In the genomic region with DNA sequence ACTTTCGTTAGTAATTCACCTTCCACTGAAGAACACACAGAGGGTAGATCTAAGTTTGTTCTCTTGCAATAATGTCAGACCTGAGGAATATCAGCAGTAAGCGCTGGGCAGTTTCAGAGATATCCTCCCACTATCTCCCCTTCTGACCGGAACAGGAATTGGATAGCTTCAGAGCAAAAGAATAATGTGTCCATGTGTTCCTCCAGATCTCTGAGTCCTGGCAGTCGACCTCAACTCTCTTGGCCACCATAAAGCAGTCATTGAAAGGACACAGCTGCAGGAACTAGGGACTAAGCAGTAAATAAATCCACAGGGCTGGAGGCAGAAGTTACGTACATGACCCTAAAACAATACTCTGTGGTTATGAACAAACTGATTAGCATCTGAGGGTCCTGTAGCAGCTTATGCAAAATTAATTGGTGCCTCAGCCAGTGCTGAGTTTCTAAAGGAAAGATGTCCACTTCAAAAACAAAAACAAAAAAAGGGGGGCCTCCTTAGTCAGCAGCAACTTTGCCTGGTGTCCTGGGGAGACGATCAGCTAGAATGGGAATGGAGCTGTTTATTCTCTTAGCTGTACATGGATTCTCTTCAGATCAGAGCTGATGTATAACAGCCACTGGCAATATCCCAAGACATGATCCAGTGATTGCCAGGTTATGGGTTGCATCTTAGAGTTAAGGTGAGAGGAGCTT, we compare ENCODE assay signal across 1 cellular context.
TF ChIP-seq lines count a peak whose summit lies in the region.

No MANE protein-coding gene starts in this region.

TF ChIP-seq in K562, 482 proteins besides CTCF, POLR2A, EP300 and RAD21 (continued from another document and continues in another):
- TF ChIP-seq, protein P1, sequence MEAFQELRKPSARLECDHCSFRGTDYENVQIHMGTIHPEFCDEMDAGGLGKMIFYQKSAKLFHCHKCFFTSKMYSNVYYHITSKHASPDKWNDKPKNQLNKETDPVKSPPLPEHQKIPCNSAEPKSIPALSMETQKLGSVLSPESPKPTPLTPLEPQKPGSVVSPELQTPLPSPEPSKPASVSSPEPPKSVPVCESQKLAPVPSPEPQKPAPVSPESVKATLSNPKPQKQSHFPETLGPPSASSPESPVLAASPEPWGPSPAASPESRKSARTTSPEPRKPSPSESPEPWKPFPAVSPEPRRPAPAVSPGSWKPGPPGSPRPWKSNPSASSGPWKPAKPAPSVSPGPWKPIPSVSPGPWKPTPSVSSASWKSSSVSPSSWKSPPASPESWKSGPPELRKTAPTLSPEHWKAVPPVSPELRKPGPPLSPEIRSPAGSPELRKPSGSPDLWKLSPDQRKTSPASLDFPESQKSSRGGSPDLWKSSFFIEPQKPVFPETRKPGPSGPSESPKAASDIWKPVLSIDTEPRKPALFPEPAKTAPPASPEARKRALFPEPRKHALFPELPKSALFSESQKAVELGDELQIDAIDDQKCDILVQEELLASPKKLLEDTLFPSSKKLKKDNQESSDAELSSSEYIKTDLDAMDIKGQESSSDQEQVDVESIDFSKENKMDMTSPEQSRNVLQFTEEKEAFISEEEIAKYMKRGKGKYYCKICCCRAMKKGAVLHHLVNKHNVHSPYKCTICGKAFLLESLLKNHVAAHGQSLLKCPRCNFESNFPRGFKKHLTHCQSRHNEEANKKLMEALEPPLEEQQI (IDR thresholded peaks at IDR 0.05) = no peak
- TF ChIP-seq ZC3H4 (CRISPR knock-in tag; IDR thresholded peaks at IDR 0.05; ENCODE audit: borderline replicate concordance) = no peak
- peak; percentile 43 for TF ChIP-seq MEIS2 (IDR thresholded peaks at IDR 0.05; ENCODE audit: partially characterized antibody)
- no peak for TF ChIP-seq CSDE1 (IDR thresholded peaks at IDR 0.05)
- TF ChIP-seq CBX8 (IDR thresholded peaks at IDR 0.05; ENCODE audit: borderline replicate concordance, extremely low read depth, low read depth, low read length, poor library complexity, severe bottlenecking) = no peak
- TF ChIP-seq, protein P2, sequence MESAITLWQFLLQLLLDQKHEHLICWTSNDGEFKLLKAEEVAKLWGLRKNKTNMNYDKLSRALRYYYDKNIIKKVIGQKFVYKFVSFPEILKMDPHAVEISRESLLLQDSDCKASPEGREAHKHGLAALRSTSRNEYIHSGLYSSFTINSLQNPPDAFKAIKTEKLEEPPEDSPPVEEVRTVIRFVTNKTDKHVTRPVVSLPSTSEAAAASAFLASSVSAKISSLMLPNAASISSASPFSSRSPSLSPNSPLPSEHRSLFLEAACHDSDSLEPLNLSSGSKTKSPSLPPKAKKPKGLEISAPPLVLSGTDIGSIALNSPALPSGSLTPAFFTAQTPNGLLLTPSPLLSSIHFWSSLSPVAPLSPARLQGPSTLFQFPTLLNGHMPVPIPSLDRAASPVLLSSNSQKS (CRISPR knock-in tag; IDR thresholded peaks at IDR 0.05) = no peak
- no peak for TF ChIP-seq COPS2 (conservative IDR thresholded peaks at IDR 0.05)
- TF ChIP-seq SAFB2 (IDR thresholded peaks at IDR 0.05; ENCODE audit: borderline replicate concordance, low read depth, low read length, severe bottlenecking) = no peak
- TF ChIP-seq RBM25 (IDR thresholded peaks at IDR 0.05; ENCODE audit: low read depth, low read length, severe bottlenecking) = no peak
- TF ChIP-seq, protein P3, sequence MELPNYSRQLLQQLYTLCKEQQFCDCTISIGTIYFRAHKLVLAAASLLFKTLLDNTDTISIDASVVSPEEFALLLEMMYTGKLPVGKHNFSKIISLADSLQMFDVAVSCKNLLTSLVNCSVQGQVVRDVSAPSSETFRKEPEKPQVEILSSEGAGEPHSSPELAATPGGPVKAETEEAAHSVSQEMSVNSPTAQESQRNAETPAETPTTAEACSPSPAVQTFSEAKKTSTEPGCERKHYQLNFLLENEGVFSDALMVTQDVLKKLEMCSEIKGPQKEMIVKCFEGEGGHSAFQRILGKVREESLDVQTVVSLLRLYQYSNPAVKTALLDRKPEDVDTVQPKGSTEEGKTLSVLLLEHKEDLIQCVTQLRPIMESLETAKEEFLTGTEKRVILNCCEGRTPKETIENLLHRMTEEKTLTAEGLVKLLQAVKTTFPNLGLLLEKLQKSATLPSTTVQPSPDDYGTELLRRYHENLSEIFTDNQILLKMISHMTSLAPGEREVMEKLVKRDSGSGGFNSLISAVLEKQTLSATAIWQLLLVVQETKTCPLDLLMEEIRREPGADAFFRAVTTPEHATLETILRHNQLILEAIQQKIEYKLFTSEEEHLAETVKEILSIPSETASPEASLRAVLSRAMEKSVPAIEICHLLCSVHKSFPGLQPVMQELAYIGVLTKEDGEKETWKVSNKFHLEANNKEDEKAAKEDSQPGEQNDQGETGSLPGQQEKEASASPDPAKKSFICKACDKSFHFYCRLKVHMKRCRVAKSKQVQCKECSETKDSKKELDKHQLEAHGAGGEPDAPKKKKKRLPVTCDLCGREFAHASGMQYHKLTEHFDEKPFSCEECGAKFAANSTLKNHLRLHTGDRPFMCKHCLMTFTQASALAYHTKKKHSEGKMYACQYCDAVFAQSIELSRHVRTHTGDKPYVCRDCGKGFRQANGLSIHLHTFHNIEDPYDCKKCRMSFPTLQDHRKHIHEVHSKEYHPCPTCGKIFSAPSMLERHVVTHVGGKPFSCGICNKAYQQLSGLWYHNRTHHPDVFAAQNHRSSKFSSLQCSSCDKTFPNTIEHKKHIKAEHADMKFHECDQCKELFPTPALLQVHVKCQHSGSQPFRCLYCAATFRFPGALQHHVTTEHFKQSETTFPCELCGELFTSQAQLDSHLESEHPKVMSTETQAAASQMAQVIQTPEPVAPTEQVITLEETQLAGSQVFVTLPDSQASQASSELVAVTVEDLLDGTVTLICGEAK (IDR thresholded peaks at IDR 0.05) = peak; percentile 75
- TF ChIP-seq, protein P3 (CRISPR knock-in tag; IDR thresholded peaks at IDR 0.05) = no peak
- no peak for TF ChIP-seq ZNF212 (CRISPR knock-in tag; IDR thresholded peaks at IDR 0.05)
- no peak for TF ChIP-seq KAT7 (CRISPR knock-in tag; IDR thresholded peaks at IDR 0.05; ENCODE audit: borderline replicate concordance)
- TF ChIP-seq GATA2 (CRISPR knock-in tag; IDR thresholded peaks at IDR 0.05) = no peak
- TF ChIP-seq, protein P4, sequence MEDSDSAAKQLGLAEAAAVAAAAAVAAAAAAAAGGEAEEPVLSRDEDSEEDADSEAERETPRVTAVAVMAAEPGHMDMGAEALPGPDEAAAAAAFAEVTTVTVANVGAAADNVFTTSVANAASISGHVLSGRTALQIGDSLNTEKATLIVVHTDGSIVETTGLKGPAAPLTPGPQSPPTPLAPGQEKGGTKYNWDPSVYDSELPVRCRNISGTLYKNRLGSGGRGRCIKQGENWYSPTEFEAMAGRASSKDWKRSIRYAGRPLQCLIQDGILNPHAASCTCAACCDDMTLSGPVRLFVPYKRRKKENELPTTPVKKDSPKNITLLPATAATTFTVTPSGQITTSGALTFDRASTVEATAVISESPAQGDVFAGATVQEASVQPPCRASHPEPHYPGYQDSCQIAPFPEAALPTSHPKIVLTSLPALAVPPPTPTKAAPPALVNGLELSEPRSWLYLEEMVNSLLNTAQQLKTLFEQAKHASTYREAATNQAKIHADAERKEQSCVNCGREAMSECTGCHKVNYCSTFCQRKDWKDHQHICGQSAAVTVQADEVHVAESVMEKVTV (CRISPR knock-in tag; IDR thresholded peaks at IDR 0.05) = peak; percentile 39; the same call in 1 of the 2 replicates
- TF ChIP-seq TGIF2 (CRISPR knock-in tag; IDR thresholded peaks at IDR 0.05) = no peak
- TF ChIP-seq EHMT2 (IDR thresholded peaks at IDR 0.05) = peak; percentile 68; the same call in 1 of the 2 replicates
- TF ChIP-seq, protein P5, sequence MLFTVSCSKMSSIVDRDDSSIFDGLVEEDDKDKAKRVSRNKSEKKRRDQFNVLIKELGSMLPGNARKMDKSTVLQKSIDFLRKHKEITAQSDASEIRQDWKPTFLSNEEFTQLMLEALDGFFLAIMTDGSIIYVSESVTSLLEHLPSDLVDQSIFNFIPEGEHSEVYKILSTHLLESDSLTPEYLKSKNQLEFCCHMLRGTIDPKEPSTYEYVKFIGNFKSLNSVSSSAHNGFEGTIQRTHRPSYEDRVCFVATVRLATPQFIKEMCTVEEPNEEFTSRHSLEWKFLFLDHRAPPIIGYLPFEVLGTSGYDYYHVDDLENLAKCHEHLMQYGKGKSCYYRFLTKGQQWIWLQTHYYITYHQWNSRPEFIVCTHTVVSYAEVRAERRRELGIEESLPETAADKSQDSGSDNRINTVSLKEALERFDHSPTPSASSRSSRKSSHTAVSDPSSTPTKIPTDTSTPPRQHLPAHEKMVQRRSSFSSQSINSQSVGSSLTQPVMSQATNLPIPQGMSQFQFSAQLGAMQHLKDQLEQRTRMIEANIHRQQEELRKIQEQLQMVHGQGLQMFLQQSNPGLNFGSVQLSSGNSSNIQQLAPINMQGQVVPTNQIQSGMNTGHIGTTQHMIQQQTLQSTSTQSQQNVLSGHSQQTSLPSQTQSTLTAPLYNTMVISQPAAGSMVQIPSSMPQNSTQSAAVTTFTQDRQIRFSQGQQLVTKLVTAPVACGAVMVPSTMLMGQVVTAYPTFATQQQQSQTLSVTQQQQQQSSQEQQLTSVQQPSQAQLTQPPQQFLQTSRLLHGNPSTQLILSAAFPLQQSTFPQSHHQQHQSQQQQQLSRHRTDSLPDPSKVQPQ (CRISPR knock-in tag; IDR thresholded peaks at IDR 0.05; ENCODE audit: borderline replicate concordance) = no peak
- TF ChIP-seq, protein P6, sequence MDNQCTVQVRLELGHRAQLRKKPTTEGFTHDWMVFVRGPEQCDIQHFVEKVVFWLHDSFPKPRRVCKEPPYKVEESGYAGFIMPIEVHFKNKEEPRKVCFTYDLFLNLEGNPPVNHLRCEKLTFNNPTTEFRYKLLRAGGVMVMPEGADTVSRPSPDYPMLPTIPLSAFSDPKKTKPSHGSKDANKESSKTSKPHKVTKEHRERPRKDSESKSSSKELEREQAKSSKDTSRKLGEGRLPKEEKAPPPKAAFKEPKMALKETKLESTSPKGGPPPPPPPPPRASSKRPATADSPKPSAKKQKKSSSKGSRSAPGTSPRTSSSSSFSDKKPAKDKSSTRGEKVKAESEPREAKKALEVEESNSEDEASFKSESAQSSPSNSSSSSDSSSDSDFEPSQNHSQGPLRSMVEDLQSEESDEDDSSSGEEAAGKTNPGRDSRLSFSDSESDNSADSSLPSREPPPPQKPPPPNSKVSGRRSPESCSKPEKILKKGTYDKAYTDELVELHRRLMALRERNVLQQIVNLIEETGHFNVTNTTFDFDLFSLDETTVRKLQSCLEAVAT (IDR thresholded peaks at IDR 0.05) = no peak
- TF ChIP-seq, protein P7, sequence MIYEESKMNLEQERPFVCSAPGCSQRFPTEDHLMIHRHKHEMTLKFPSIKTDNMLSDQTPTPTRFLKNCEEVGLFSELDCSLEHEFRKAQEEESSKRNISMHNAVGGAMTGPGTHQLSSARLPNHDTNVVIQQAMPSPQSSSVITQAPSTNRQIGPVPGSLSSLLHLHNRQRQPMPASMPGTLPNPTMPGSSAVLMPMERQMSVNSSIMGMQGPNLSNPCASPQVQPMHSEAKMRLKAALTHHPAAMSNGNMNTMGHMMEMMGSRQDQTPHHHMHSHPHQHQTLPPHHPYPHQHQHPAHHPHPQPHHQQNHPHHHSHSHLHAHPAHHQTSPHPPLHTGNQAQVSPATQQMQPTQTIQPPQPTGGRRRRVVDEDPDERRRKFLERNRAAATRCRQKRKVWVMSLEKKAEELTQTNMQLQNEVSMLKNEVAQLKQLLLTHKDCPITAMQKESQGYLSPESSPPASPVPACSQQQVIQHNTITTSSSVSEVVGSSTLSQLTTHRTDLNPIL (CRISPR knock-in tag; IDR thresholded peaks at IDR 0.05) = no peak
- TF ChIP-seq, protein P8, sequence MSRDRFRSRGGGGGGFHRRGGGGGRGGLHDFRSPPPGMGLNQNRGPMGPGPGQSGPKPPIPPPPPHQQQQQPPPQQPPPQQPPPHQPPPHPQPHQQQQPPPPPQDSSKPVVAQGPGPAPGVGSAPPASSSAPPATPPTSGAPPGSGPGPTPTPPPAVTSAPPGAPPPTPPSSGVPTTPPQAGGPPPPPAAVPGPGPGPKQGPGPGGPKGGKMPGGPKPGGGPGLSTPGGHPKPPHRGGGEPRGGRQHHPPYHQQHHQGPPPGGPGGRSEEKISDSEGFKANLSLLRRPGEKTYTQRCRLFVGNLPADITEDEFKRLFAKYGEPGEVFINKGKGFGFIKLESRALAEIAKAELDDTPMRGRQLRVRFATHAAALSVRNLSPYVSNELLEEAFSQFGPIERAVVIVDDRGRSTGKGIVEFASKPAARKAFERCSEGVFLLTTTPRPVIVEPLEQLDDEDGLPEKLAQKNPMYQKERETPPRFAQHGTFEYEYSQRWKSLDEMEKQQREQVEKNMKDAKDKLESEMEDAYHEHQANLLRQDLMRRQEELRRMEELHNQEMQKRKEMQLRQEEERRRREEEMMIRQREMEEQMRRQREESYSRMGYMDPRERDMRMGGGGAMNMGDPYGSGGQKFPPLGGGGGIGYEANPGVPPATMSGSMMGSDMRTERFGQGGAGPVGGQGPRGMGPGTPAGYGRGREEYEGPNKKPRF (IDR thresholded peaks at IDR 0.05; ENCODE audit: low read depth, low read length) = no peak
- no peak for TF ChIP-seq MTA2 (IDR thresholded peaks at IDR 0.05; ENCODE audit: low read depth)
- TF ChIP-seq, protein P9, sequence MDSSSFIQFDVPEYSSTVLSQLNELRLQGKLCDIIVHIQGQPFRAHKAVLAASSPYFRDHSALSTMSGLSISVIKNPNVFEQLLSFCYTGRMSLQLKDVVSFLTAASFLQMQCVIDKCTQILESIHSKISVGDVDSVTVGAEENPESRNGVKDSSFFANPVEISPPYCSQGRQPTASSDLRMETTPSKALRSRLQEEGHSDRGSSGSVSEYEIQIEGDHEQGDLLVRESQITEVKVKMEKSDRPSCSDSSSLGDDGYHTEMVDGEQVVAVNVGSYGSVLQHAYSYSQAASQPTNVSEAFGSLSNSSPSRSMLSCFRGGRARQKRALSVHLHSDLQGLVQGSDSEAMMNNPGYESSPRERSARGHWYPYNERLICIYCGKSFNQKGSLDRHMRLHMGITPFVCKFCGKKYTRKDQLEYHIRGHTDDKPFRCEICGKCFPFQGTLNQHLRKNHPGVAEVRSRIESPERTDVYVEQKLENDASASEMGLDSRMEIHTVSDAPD (CRISPR knock-in tag; IDR thresholded peaks at IDR 0.05) = no peak
- peak; percentile 82 for TF ChIP-seq DMBX1 (CRISPR knock-in tag; IDR thresholded peaks at IDR 0.05; ENCODE audit: borderline replicate concordance)
- TF ChIP-seq NCOA1 (IDR thresholded peaks at IDR 0.05; ENCODE audit: low read depth) = no peak; the same call in 1 of the 2 replicates
- TF ChIP-seq GTF2A2 (tag; IDR thresholded peaks at IDR 0.05) = no peak
